In the genomic region with DNA sequence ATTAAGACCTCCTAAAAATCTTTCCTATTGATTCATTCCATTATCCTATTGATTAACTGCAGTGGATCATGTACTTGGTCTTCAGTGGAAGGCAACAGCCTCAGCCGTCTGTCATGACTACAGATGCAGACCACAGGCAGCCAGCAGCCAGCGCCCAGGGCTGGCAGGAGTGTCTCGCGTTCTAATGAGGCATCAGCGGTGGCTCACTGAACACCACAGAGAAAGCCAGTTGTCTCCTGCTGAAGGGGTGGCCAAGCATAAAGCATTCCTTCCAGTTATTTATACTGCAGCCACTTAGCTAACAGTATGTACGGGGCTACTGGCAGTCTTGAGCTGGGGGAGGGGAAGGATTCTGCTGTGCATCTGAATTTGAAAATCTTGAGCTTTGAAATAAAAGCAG, we compare ENCODE assay signal across 19 cellular contexts.
DNase-seq lines count a peak whose midpoint lies in the region; TF ChIP-seq lines count a peak whose summit lies in the region.
"Had no signal": no experiment of that assay in that cellular context is flagged by ENCODE, and none has a peak within 500 bp of the region (broad histone marks: within the 10 kb centered on the region; RNA-seq: fewer than 3 reads in every experiment).

No MANE protein-coding gene starts in this region.

- WGBS in transverse colon (ENCODE audit: low coverage in 1 of 2), 2 donors: 94 to 100% methylated on average over 1 to 6 of the region's 6 CpGs

- DNase-seq in NCI-H2227 (lab: John Stamatoyannopoulos, UW; ENCODE audit: unreplicated experiment) (peak; percentile 17), NCI-H2227 treated with DMSO at 0.1 percent for 48 hours (lab: John Stamatoyannopoulos, UW) (no peak), NCI-H1694 treated with DMSO at 0.1 percent for 48 hours (lab: John Stamatoyannopoulos, UW) (peak; percentile 3), kidney tubule cell (ENCODE audit: low spot score) (peak; percentile 34), retina (peak; percentile 82), transverse colon (no peak), SHP77 treated with DMSO at 0.1 percent for 48 hours (lab: John Stamatoyannopoulos, UW) (no peak)
- DNase-seq in activated naive CD4-positive, alpha-beta T cell treated with Interleukin-2 at 50 U/mL for 16 hours: no peak
- DNase-seq: 8988T, DMS 273 treated with DMSO at 0.1 percent for 48 hours, H7, KBM-7, NCI-H1048, NCI-H1436 treated with DMSO at 0.1 percent for 48 hours, NCI-H2081, NCI-H2171 treated with DMSO at 0.1 percent for 48 hours, NCI-H510A treated with DMSO at 0.1 percent for 48 hours, RPMI8226, SJCRH30 had no signal

- TF ChIP-seq CTCF in transverse colon (IDR thresholded peaks at IDR 0.05): no peak

- H3K27me3 ChIP-seq in transverse colon: no peaks in the 10 kb centered on the region
- H3K27me3 ChIP-seq: SJCRH30 had no signal

- in situ Hi-C loops in transverse colon (cut with MboI; ENCODE audit: low pct_ligation_motif_present in 1 of 4, low pct_unique_long_range_greater_than_20kb in 1 of 4, low sequenced_read_pairs in 3 of 4): no loop called here

- H3K4me3 ChIP-seq in transverse colon: no peak overlapping the region
- H3K4me3 ChIP-seq: SJCRH30 had no signal

- TF ChIP-seq EP300 in transverse colon (IDR thresholded peaks at IDR 0.05; ENCODE audit: low read depth): no peak

- H3K27ac ChIP-seq in transverse colon: no peak overlapping the region
- H3K27ac ChIP-seq: SJCRH30 had no signal

- peaks cover 0 to 13% (median 6%) of the 10 kb centered on the region in 4 donors for H3K4me1 ChIP-seq in transverse colon
- H3K4me1 ChIP-seq: SJCRH30 had no signal

- no peaks in the 10 kb centered on the region for H3K9me3 ChIP-seq in transverse colon
- H3K9me3 ChIP-seq: SJCRH30 had no signal

- no peaks in the 10 kb centered on the region for H3K36me3 ChIP-seq in transverse colon
- H3K36me3 ChIP-seq: SJCRH30 had no signal

- intact Hi-C loops in transverse colon (cut with DNase I; ENCODE audit: low total_unique reads): no loop called here

- TF ChIP-seq POLR2A in transverse colon (IDR thresholded peaks at IDR 0.05): no peak

Comparison
In these comparisons a context has a peak if more than half of its experiments do, and no peak if none do; other contexts are left out.
1. DNase-seq: peak in NCI-H2227 (single experiment), NCI-H1694 treated with DMSO at 0.1 percent for 48 hours (single experiment), kidney tubule cell (single experiment) and retina (single experiment); none in NCI-H2227 treated with DMSO at 0.1 percent for 48 hours (single experiment), transverse colon (single experiment), SHP77 treated with DMSO at 0.1 percent for 48 hours (single experiment) and activated naive CD4-positive, alpha-beta T cell treated with Interleukin-2 at 50 U/mL for 16 hours (single experiment).